In genomic region chr3:4895848-4896247, GRCh38 we compare ENCODE assay signal across 25 cellular contexts.
DNase-seq lines count a peak whose midpoint lies in the region; TF ChIP-seq lines count a peak whose summit lies in the region.
"Had no signal": no experiment of that assay in that cellular context is flagged by ENCODE, and none has a peak within 500 bp of the region (broad histone marks: within the 10 kb centered on the region; RNA-seq: fewer than 3 reads in every experiment).

No MANE protein-coding gene starts in this region.

- H3K4me1 Mint-ChIP-seq in T-helper 1 cell treated with Interleukin-12 subunit alpha and Interleukin-12 subunit beta and Interleukin-4 antibody, amounts not matched to agents 30 μg/mL and 1 μg/mL, for 36 hours (ENCODE audit: low read depth) = peaks cover 44% of the 10 kb centered on the region

- H3K27me3 ChIP-seq in adipocyte (replicated peaks; ENCODE audit: control insufficient read depth, insufficient read depth, low read length) = no peaks in the 10 kb centered on the region
- H3K27me3 ChIP-seq: esophagus squamous epithelium, sigmoid colon, vagina had no signal

- H3K36me3 ChIP-seq in adipocyte (ENCODE audit: control insufficient read depth, insufficient read depth, low read length, severe bottlenecking) = no peaks in the 10 kb centered on the region
- H3K36me3 ChIP-seq: esophagus squamous epithelium, sigmoid colon, vagina had no signal

- peak overlapping the region; percentile 35 for H3K27ac Mint-ChIP-seq in T-helper 1 cell treated with Interleukin-12 subunit alpha and Interleukin-12 subunit beta and Interleukin-4 antibody, amounts not matched to agents 30 μg/mL and 1 μg/mL, for 36 hours
- H3K27ac Mint-ChIP-seq: activated CD4-positive, alpha-beta memory T cell treated with anti-CD3 and anti-CD28 coated beads, Interleukin-2, amount 10 ng/mL, durations not matched to agents 7 days and 5 days; activated naive CD4-positive, alpha-beta T cell treated with anti-CD3 and anti-CD28 coated beads, Interleukin-2, amount 50 U/mL, for 72 hours; activated T-helper 2 cell treated with anti-CD3 and anti-CD28 coated beads, Interferon-gamma antibody, Interleukin-2, Interleukin-4, amounts not matched to agents 10 μg/mL and 5 μg/mL and 100 μg/mL, durations not matched to agents 14 hours and 24 hours and 36 hours had no signal

- peaks cover 3% of the 10 kb centered on the region for H3K9me3 Mint-ChIP-seq in T-helper 1 cell treated with Interleukin-12 subunit alpha and Interleukin-12 subunit beta and Interleukin-4 antibody, amounts not matched to agents 30 μg/mL and 1 μg/mL, for 36 hours
- H3K9me3 Mint-ChIP-seq: activated T-helper 2 cell treated with anti-CD3 and anti-CD28 coated beads, Interferon-gamma antibody, Interleukin-2, Interleukin-4, amounts not matched to agents 10 μg/mL and 5 μg/mL and 100 μg/mL, durations not matched to agents 14 hours and 24 hours and 36 hours had no signal

- peaks cover 12% of the 10 kb centered on the region for H3K36me3 Mint-ChIP-seq in T-helper 1 cell treated with Interleukin-12 subunit alpha and Interleukin-12 subunit beta and Interleukin-4 antibody, amounts not matched to agents 30 μg/mL and 1 μg/mL, for 36 hours (ENCODE audit: low read depth)

- no peak overlapping the region for H3K4me3 ChIP-seq in adipocyte (ENCODE audit: low read length)
- no peak overlapping the region for H3K4me3 ChIP-seq in fibroblast of the aortic adventitia (ENCODE audit: low read depth, low read length)
- no peak overlapping the region for H3K4me3 ChIP-seq in skeletal muscle cell (ENCODE audit: low read depth, low read length)
- H3K4me3 ChIP-seq: esophagus squamous epithelium, lung, sigmoid colon, vagina had no signal

- no peaks in the 10 kb centered on the region for H3K9me3 ChIP-seq in adipocyte (ENCODE audit: control insufficient read depth, low read length)
- H3K9me3 ChIP-seq: esophagus squamous epithelium, sigmoid colon, vagina had no signal

- TF ChIP-seq CTCF in fibroblast of the aortic adventitia (IDR thresholded peaks at IDR 0.05; ENCODE audit: insufficient read depth, low read length) = no peak

- no peak overlapping the region for H3K4me3 Mint-ChIP-seq in T-helper 1 cell treated with Interleukin-12 subunit alpha and Interleukin-12 subunit beta and Interleukin-4 antibody, amounts not matched to agents 30 μg/mL and 1 μg/mL, for 36 hours
- H3K4me3 Mint-ChIP-seq: activated CD4-positive, alpha-beta memory T cell treated with anti-CD3 and anti-CD28 coated beads, Interleukin-2, amount 10 ng/mL, durations not matched to agents 7 days and 5 days had no signal

- in situ Hi-C loops in ACHN (cut with HindIII; ENCODE audit: low pct_ligation_motif_present, low pct_unique_long_range_greater_than_20kb, low sequenced_read_pairs) = no loop called here

- DNase-seq in T-helper 1 cell (no peak), adipocyte (ENCODE audit: low read depth) (peak; percentile 22), fibroblast of the aortic adventitia (ENCODE audit: low read depth) (peak; percentile 67), skeletal muscle cell (ENCODE audit: low read depth) (peak; percentile 29), anterior cingulate cortex (lab: John Stamatoyannopoulos, UW) (no peak), NCI-H2196 (lab: John Stamatoyannopoulos, UW; ENCODE audit: unreplicated experiment) (no peak), ACHN (no peak)
- DNase-seq: activated CD4-positive, alpha-beta memory T cell treated with anti-CD3 and anti-CD28 coated beads, Interleukin-2, amount 10 ng/mL, durations not matched to agents 7 days and 5 days; central memory CD4-positive, alpha-beta T cell; dermis blood vessel endothelial cell; esophagus squamous epithelium; GOT3; kidney; NCI-H1694; NCI-H524; NK-92 treated with Interleukin-12 subunit alpha and Interleukin-12 subunit beta, amount 100 ng/mL, for 24 hours; SHP77 treated with DMSO at 0.1 percent for 48 hours; sigmoid colon; stimulated activated CD4-positive, alpha-beta T cell treated with anti-CD3 and anti-CD28 coated beads, Interleukin-15, amount 100 ng/mL, for 24 hours; stimulated activated naive CD4-positive, alpha-beta T cell treated with Interleukin-2 at 50 U/mL for 16 hours had no signal

- no peak overlapping the region for H3K9ac ChIP-seq in adipocyte (ENCODE audit: low read length)

- H3K27me3 Mint-ChIP-seq in T-helper 1 cell treated with Interleukin-12 subunit alpha and Interleukin-12 subunit beta and Interleukin-4 antibody, amounts not matched to agents 30 μg/mL and 1 μg/mL, for 36 hours (ENCODE audit: low read depth) = no peaks in the 10 kb centered on the region

- peaks cover 20% of the 10 kb centered on the region for H3K4me1 ChIP-seq in adipocyte (ENCODE audit: control insufficient read depth, insufficient read depth, low read length)

Comparison
In these comparisons a context has a peak if more than half of its experiments do, and no peak if none do; other contexts are left out.
1. DNase-seq: peak in adipocyte (single experiment), fibroblast of the aortic adventitia (single experiment) and skeletal muscle cell (single experiment); none in T-helper 1 cell (0 of 5), anterior cingulate cortex (0 of 58), NCI-H2196 (single experiment) and ACHN (single experiment).